In genomic region chr7:139360210-139360947, GRCh38 we compare ENCODE assay signal across 1 cellular context.
A peak's percentile ranks its signal among the peaks of the same experiment; 100 is the strongest.
TF ChIP-seq lines count a peak whose summit lies in the region.

No MANE protein-coding gene starts in this region.

TF ChIP-seq in HepG2, 621 proteins besides CTCF, POLR2A, EP300 and RAD21 (continued from another document and continues in another):
- TF ChIP-seq WIZ (CRISPR knock-in tag; IDR thresholded peaks at IDR 0.05) (no peak), ZNF710 (CRISPR knock-in tag; IDR thresholded peaks at IDR 0.05; ENCODE audit: borderline replicate concordance) (no peak), PPARG (CRISPR knock-in tag; conservative IDR thresholded peaks at IDR 0.05) (no peak), ZEB1 (IDR thresholded peaks at IDR 0.05; ENCODE audit: insufficient replicate concordance, low read depth) (peak; percentile 30), ZFX (CRISPR knock-in tag; IDR thresholded peaks at IDR 0.05; ENCODE audit: low read depth) (peak; percentile 69; the same call in 1 of the 2 replicates), ZNF337 (CRISPR knock-in tag; IDR thresholded peaks at IDR 0.05; ENCODE audit: borderline replicate concordance, low read depth) (no peak), MLXIP (CRISPR knock-in tag; IDR thresholded peaks at IDR 0.05; ENCODE audit: borderline replicate concordance) (no peak), PBX2 (CRISPR knock-in tag; IDR thresholded peaks at IDR 0.05) (peak; percentile 92), ZNF510 (CRISPR knock-in tag; IDR thresholded peaks at IDR 0.05; ENCODE audit: low read depth) (no peak; the same call in 1 of the 2 replicates), NCOA1 (CRISPR knock-in tag; IDR thresholded peaks at IDR 0.05) (no peak), KIAA2018 (CRISPR knock-in tag; IDR thresholded peaks at IDR 0.05; ENCODE audit: borderline replicate concordance) (no peak), ZBTB20 (CRISPR knock-in tag; IDR thresholded peaks at IDR 0.05; ENCODE audit: borderline replicate concordance, low read depth) (no peak), ZNF451 (CRISPR knock-in tag; IDR thresholded peaks at IDR 0.05) (peak; percentile 30; the same call in 1 of the 2 replicates), ZNF138 (CRISPR knock-in tag; IDR thresholded peaks at IDR 0.05; ENCODE audit: low read depth) (no peak), MYC (CRISPR knock-in tag; IDR thresholded peaks at IDR 0.05; ENCODE audit: borderline replicate concordance) (peak; percentile 32; the same call in 1 of the 2 replicates), ZNF776 (CRISPR knock-in tag; IDR thresholded peaks at IDR 0.05) (no peak), SNAPC4 (CRISPR knock-in tag; IDR thresholded peaks at IDR 0.05) (no peak), ZC3H13 (CRISPR knock-in tag; IDR thresholded peaks at IDR 0.05) (no peak; the same call in 1 of the 2 replicates), KLF11 (CRISPR knock-in tag; IDR thresholded peaks at IDR 0.05) (no peak), KAT2B (IDR thresholded peaks at IDR 0.05; ENCODE audit: borderline replicate concordance, low read depth, low read length) (no peak), GFI1 (CRISPR knock-in tag; IDR thresholded peaks at IDR 0.05; ENCODE audit: borderline replicate concordance) (0 out of 2 replicates have a peak, but pooled peaks have one; percentile 40), ONECUT2 (CRISPR knock-in tag; IDR thresholded peaks at IDR 0.05) (no peak), ZNF24 (IDR thresholded peaks at IDR 0.05) (no peak), ZNF672 (CRISPR knock-in tag; IDR thresholded peaks at IDR 0.05) (no peak), THAP7 (CRISPR knock-in tag; IDR thresholded peaks at IDR 0.05) (no peak), ZBTB10 (CRISPR knock-in tag; IDR thresholded peaks at IDR 0.05; ENCODE audit: borderline replicate concordance) (no peak; the same call in 1 of the 2 replicates), POLR2G (IDR thresholded peaks at IDR 0.05; ENCODE audit: low read depth, low read length) (no peak; the same call in 1 of the 2 replicates), SMARCE1 (IDR thresholded peaks at IDR 0.05; ENCODE audit: borderline replicate concordance) (no peak)
